ENCODE assay signal across 27 cellular contexts in genomic region chr6:144359783-144360182, GRCh38.
"Had no signal": no experiment of that assay in that cellular context is flagged by ENCODE, and none has a peak within 500 bp of the region (broad histone marks: within the 10 kb centered on the region; RNA-seq: fewer than 3 reads in every experiment).

No MANE protein-coding gene starts in this region.

- H3K36me3 ChIP-seq: brain microvascular endothelial cell, heart left ventricle, right atrium auricular region, uterus, WERI-Rb-1 had no signal

- DNase-seq: activated CD4-positive, alpha-beta memory T cell treated with anti-CD3 and anti-CD28 coated beads for 36 hours; activated CD8-positive, alpha-beta memory T cell treated with anti-CD3 and anti-CD28 coated beads, Interleukin-2, amount 50 U/mL, for 4 hours; activated naive CD4-positive, alpha-beta T cell; activated T-cell treated with anti-CD3 and anti-CD28 coated beads, Interleukin-2, amount 50 U/mL, for 1 hour; amniotic stem cell; brain microvascular endothelial cell; cortex of kidney; endodermal cell; heart left ventricle; hypothalamus; naive B cell; nucleus accumbens; stimulated activated CD4-positive, alpha-beta T cell treated with anti-CD3 and anti-CD28 coated beads, Interleukin-15, amount 100 ng/mL, for 24 hours; stimulated activated CD4-positive, alpha-beta T cell treated with anti-CD3 and anti-CD28 coated beads, Interleukin-2, amount 100 ng/mL, for 24 hours; stimulated activated naive CD4-positive, alpha-beta T cell; substantia nigra; T-helper 1 cell; uterus; WERI-Rb-1 had no signal

- H3K27ac ChIP-seq: brain microvascular endothelial cell, parathyroid adenoma, right atrium auricular region, uterus, WERI-Rb-1 had no signal

- H3K9me3 ChIP-seq: heart left ventricle, right atrium auricular region, uterus had no signal

- H3K9me3 Mint-ChIP-seq: activated CD4-positive, alpha-beta memory T cell treated with anti-CD3 and anti-CD28 coated beads for 36 hours; activated CD4-positive, alpha-beta T cell treated with anti-CD3 and anti-CD28 coated beads, Interleukin-2, amount 10 ng/mL, durations not matched to agents 24 days and 14 days; endodermal cell; mesothelial cell of epicardium; naive B cell; neural crest cell; type B pancreatic cell had no signal

- H3K36me3 Mint-ChIP-seq: activated CD4-positive, alpha-beta memory T cell treated with anti-CD3 and anti-CD28 coated beads for 36 hours; mesothelial cell of epicardium had no signal

- H3K27ac Mint-ChIP-seq: activated CD4-positive, alpha-beta memory T cell treated with anti-CD3 and anti-CD28 coated beads for 36 hours; activated CD4-positive, alpha-beta T cell treated with anti-CD3 and anti-CD28 coated beads, Interleukin-2, amount 10 ng/mL, durations not matched to agents 24 days and 14 days; endodermal cell; mesothelial cell of epicardium; type B pancreatic cell had no signal

- ATAC-seq: activated CD4-positive, CD25-positive, alpha-beta regulatory T cell treated with anti-CD3 and anti-CD28 coated beads, Interleukin-2, amount 50 U/mL, for 24 hours; esophagus mucosa had no signal

- H3K27me3 Mint-ChIP-seq: activated CD4-positive, alpha-beta memory T cell treated with anti-CD3 and anti-CD28 coated beads for 36 hours; activated CD4-positive, alpha-beta T cell treated with anti-CD3 and anti-CD28 coated beads, Interleukin-2, amount 10 ng/mL, durations not matched to agents 24 days and 14 days; naive B cell; type B pancreatic cell had no signal

- H3K4me1 ChIP-seq: uterus had no signal

- H3K27me3 ChIP-seq: brain microvascular endothelial cell, heart left ventricle, right atrium auricular region, uterus had no signal

- H3K4me3 ChIP-seq: heart left ventricle, right atrium auricular region, uterus had no signal

- H3K4me3 Mint-ChIP-seq: activated CD4-positive, alpha-beta memory T cell treated with anti-CD3 and anti-CD28 coated beads for 36 hours; activated CD4-positive, alpha-beta T cell treated with anti-CD3 and anti-CD28 coated beads, Interleukin-2, amount 10 ng/mL, durations not matched to agents 24 days and 14 days; endodermal cell; mesothelial cell of epicardium; naive B cell; neural crest cell; type B pancreatic cell had no signal
